In the genomic region with DNA sequence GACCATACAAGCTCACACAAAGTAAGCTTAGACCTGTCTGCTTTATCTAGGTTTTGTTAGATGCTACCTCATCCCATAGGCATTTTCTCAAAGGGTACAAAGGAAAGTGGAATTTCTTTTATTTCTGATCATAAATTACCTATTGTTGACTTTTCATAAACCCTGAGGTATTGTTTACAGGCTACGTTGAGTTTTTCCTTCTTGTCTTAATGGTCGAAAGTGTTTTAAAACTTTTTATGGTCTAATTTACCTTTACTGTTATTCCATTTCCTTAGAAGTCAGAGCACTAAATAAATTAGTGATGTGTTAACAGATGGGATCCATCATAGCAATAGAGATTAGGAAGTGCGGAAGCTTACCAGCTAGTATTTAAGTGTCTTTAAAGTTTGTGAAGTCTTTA, we compare ENCODE assay signal across 3 cellular contexts.
"Had no signal": no experiment of that assay in that cellular context is flagged by ENCODE, and none has a peak within 500 bp of the region (broad histone marks: within the 10 kb centered on the region; RNA-seq: fewer than 3 reads in every experiment).

No MANE protein-coding gene starts in this region.

- ATAC-seq: GM12878 had no signal

- DNase-seq: GDM1, GF-D8 had no signal
